In the genomic region with DNA sequence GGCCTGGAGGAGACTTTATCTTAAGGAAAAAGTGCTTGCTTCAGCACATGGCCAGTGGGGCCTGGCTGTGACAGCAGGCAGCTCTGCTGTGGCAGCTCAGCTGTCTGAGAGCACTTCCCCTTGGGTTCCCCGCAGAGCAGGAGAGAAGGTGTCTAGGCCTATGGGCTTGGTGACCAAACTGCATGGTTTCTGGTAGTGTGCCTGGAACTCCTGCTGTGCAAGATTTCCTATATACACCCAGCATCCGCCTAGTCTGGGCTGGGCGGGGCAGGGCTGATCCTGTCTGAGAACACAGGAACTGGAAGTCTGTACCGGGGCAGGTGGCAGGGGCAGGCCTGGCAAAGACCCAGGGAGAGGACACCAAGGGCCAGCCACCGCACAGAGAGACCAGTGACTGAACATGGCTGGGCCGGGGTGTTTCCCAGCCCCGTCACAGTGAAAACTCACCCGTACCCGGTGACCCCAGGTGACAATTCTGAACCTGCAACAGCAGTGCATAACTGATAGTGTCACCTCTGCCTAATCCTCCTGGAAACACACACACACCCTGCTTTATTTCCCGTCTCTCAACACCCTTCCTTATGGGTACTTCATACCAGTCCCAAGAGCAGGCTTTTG, we compare ENCODE assay signal across 8 cellular contexts. TPM values are rescaled to one million over a fixed set of nuclear protein-coding genes. Genes with fewer than 3 reads are reported as not detected.
DNase-seq lines count a peak whose midpoint lies in the region; ATAC-seq and TF ChIP-seq lines count a peak whose summit lies in the region.

No MANE protein-coding gene starts in this region.

- no peak overlapping the region for H3K4me3 Mint-ChIP-seq in mesothelial cell of epicardium
- H3K4me3 Mint-ChIP-seq in activated T-cell treated with anti-CD3 and anti-CD28 coated beads, Interleukin-2, amount 50 U/mL, for 4 hours, result no peak overlapping the region

- peak overlapping the region; percentile 25 for H3K27ac Mint-ChIP-seq in mesothelial cell of epicardium

- no peaks in the 10 kb centered on the region for H3K27me3 Mint-ChIP-seq in mesothelial cell of epicardium (ENCODE audit: low read depth)
- peaks cover 2% of the 10 kb centered on the region for H3K27me3 Mint-ChIP-seq in activated T-cell treated with anti-CD3 and anti-CD28 coated beads, Interleukin-2, amount 50 U/mL, for 4 hours (ENCODE audit: low read depth)

- ATAC-seq in HG02938 (IDR thresholded peaks at IDR 0.05; ENCODE audit: unreplicated experiment), result peak; percentile 38
- ATAC-seq in activated T-cell treated with anti-CD3 and anti-CD28 coated beads, Interleukin-2, amount 50 U/mL, for 4 hours, result no peak

- no peaks in the 10 kb centered on the region for H3K27me3 ChIP-seq in brain microvascular endothelial cell (replicated peaks)

- in situ Hi-C loops in brain microvascular endothelial cell (cut with HindIII; ENCODE audit: low pct_ligation_motif_present, low sequenced_read_pairs), result no loop called here

- peak; percentile 2 for DNase-seq in stimulated activated CD8-positive, alpha-beta memory T cell treated with anti-CD3 and anti-CD28 coated beads, Interleukin-12 subunit alpha, Interleukin-12 subunit beta, amount 100 ng/mL, for 4 hours (ENCODE audit: low read depth)
- DNase-seq in stimulated activated CD8-positive, alpha-beta memory T cell treated with anti-CD3 and anti-CD28 coated beads, Interleukin-4, amount 100 ng/mL, for 48 hours, result no peak
- peak; percentile 25 for DNase-seq in NCI-H345 treated with DMSO at 0.1 percent for 48 hours (lab: John Stamatoyannopoulos, UW; ENCODE audit: unreplicated experiment)
- DNase-seq in brain microvascular endothelial cell, result peak; percentile 48
- no peak for DNase-seq in mesothelial cell of epicardium (ENCODE audit: low spot score in 2 of 2, unreplicated experiment in 2 of 2)
- no peak for DNase-seq in NK-92 (lab: John Stamatoyannopoulos, UW; ENCODE audit: unreplicated experiment)
- no peak for DNase-seq in activated T-cell treated with anti-CD3 and anti-CD28 coated beads, Interleukin-2, amount 50 U/mL, for 4 hours

- H3K36me3 ChIP-seq in brain microvascular endothelial cell (replicated peaks), result no peaks in the 10 kb centered on the region

- H3K4me3 ChIP-seq in brain microvascular endothelial cell (ENCODE audit: low read depth, low read length), result no peak overlapping the region

- peak overlapping the region; percentile 28 for H3K27ac ChIP-seq in brain microvascular endothelial cell

- no peaks in the 10 kb centered on the region for H3K9me3 Mint-ChIP-seq in mesothelial cell of epicardium
- no peaks in the 10 kb centered on the region for H3K9me3 Mint-ChIP-seq in activated T-cell treated with anti-CD3 and anti-CD28 coated beads, Interleukin-2, amount 50 U/mL, for 4 hours

- peaks cover 5% of the 10 kb centered on the region for H3K36me3 Mint-ChIP-seq in mesothelial cell of epicardium
- H3K36me3 Mint-ChIP-seq in activated T-cell treated with anti-CD3 and anti-CD28 coated beads, Interleukin-2, amount 50 U/mL, for 4 hours (ENCODE audit: insufficient read depth), result no peaks in the 10 kb centered on the region

- TF ChIP-seq CTCF in brain microvascular endothelial cell (IDR thresholded peaks at IDR 0.05; ENCODE audit: low read depth, low read length, missing control alignments) (no peak), mesothelial cell of epicardium (IDR thresholded peaks at IDR 0.05; ENCODE audit: unreplicated experiment) (no peak)

- peaks cover 34% of the 10 kb centered on the region for H3K4me1 Mint-ChIP-seq in mesothelial cell of epicardium
- H3K4me1 Mint-ChIP-seq in activated T-cell treated with anti-CD3 and anti-CD28 coated beads, Interleukin-2, amount 50 U/mL, for 4 hours (ENCODE audit: low read depth), result peaks cover 47% of the 10 kb centered on the region

RNA-seq across cellular contexts. Expression of gene CHD9, which starts 39.3 kb away (rescaled TPM):
- total RNA-seq in mesothelial cell of epicardium, result 108 to 119 TPM (median 110 TPM) in 3 replicates
- total RNA-seq in activated T-cell treated with anti-CD3 and anti-CD28 coated beads, Interleukin-2, amount 50 U/mL, for 4 hours, result 10 to 100 TPM; 10.8 to 12.7 (median 11.7) TPM

RNA-seq across cellular contexts. Expression of gene CHD9NB, which starts 41.4 kb away (rescaled TPM):
- 0.29 to 0.44 TPM (median 0.43 TPM) in 3 replicates for total RNA-seq in mesothelial cell of epicardium
- not detected for total RNA-seq in activated T-cell treated with anti-CD3 and anti-CD28 coated beads, Interleukin-2, amount 50 U/mL, for 4 hours

Comparison
In these comparisons a context has a peak if more than half of its experiments do, and no peak if none do; other contexts are left out.
1. DNase-seq: peak in stimulated activated CD8-positive, alpha-beta memory T cell treated with anti-CD3 and anti-CD28 coated beads, Interleukin-12 subunit alpha, Interleukin-12 subunit beta, amount 100 ng/mL, for 4 hours (single experiment), NCI-H345 treated with DMSO at 0.1 percent for 48 hours (single experiment) and brain microvascular endothelial cell (single experiment); none in stimulated activated CD8-positive, alpha-beta memory T cell treated with anti-CD3 and anti-CD28 coated beads, Interleukin-4, amount 100 ng/mL, for 48 hours (single experiment), mesothelial cell of epicardium (0 of 2), NK-92 (single experiment) and activated T-cell treated with anti-CD3 and anti-CD28 coated beads, Interleukin-2, amount 50 U/mL, for 4 hours (single experiment).